Comparison of ENCODE assay signal across 16 cellular contexts in genomic region chr5:84565866-84566265, GRCh38.
"Had no signal": no experiment of that assay in that cellular context is flagged by ENCODE, and none has a peak within 500 bp of the region (broad histone marks: within the 10 kb centered on the region; RNA-seq: fewer than 3 reads in every experiment).

No MANE protein-coding gene starts in this region.

- H3K4me1 Mint-ChIP-seq: naive B cell; stimulated activated effector memory CD8-positive, alpha-beta T cell treated with anti-CD3 and anti-CD28 coated beads, Interleukin-12 subunit alpha, Interleukin-12 subunit beta, amount 100 ng/mL, for 72 hours had no signal

- H3K4me3 Mint-ChIP-seq: naive B cell; nephron; stimulated activated effector memory CD8-positive, alpha-beta T cell treated with anti-CD3 and anti-CD28 coated beads, Interleukin-12 subunit alpha, Interleukin-12 subunit beta, amount 100 ng/mL, for 72 hours had no signal

- H3K9me3 ChIP-seq: colonic mucosa, psoas muscle, right lobe of liver, thoracic aorta, transverse colon had no signal

- H3K27me3 ChIP-seq: colonic mucosa, hepatocyte, right lobe of liver, transverse colon had no signal

- ATAC-seq: psoas muscle; right lobe of liver; stimulated activated effector memory CD8-positive, alpha-beta T cell treated with anti-CD3 and anti-CD28 coated beads, Interleukin-12 subunit alpha, Interleukin-12 subunit beta, amount 100 ng/mL, for 72 hours; stimulated activated naive CD8-positive, alpha-beta T cell treated with anti-CD3 and anti-CD28 coated beads, Interleukin-15, Interleukin-2, amounts not matched to agents 100 U/mL and 50 U/mL, for 24 hours had no signal

- H3K27ac ChIP-seq: colonic mucosa, hepatocyte, psoas muscle, right lobe of liver, thoracic aorta, transverse colon had no signal

- H3K27me3 Mint-ChIP-seq: naive B cell had no signal

- H3K9me3 Mint-ChIP-seq: nephron had no signal

- H3K4me3 ChIP-seq: colonic mucosa, hepatocyte, psoas muscle, right lobe of liver, thoracic aorta, transverse colon had no signal

- H3K27ac Mint-ChIP-seq: naive B cell; nephron; stimulated activated effector memory CD8-positive, alpha-beta T cell treated with anti-CD3 and anti-CD28 coated beads, Interleukin-12 subunit alpha, Interleukin-12 subunit beta, amount 100 ng/mL, for 72 hours had no signal

- DNase-seq: colonic mucosa; dermis blood vessel endothelial cell; effector CD4-positive, alpha-beta T cell; foreskin melanocyte; head of caudate nucleus; naive B cell; psoas muscle; right lobe of liver; stimulated activated CD4-positive, alpha-beta T cell treated with anti-CD3 and anti-CD28 coated beads, Interleukin-4, amount 100 ng/mL, for 1 hour; stimulated activated CD8-positive, alpha-beta memory T cell treated with anti-CD3 and anti-CD28 coated beads, Interleukin-4, amount 100 ng/mL, for 48 hours; stimulated activated naive CD8-positive, alpha-beta T cell treated with anti-CD3 and anti-CD28 coated beads, Interleukin-15, Interleukin-2, amounts not matched to agents 100 U/mL and 50 U/mL, for 24 hours; transverse colon had no signal

- H3K36me3 Mint-ChIP-seq: naive B cell; stimulated activated effector memory CD8-positive, alpha-beta T cell treated with anti-CD3 and anti-CD28 coated beads, Interleukin-12 subunit alpha, Interleukin-12 subunit beta, amount 100 ng/mL, for 72 hours had no signal
